ENCODE assay signal across 34 cellular contexts in genomic region chr13:47374741-47375140, GRCh38.
"Had no signal": no experiment of that assay in that cellular context is flagged by ENCODE, and none has a peak within 500 bp of the region (broad histone marks: within the 10 kb centered on the region; RNA-seq: fewer than 3 reads in every experiment).

No MANE protein-coding gene starts in this region.

- H3K4me3 ChIP-seq: MG63 had no signal

- H3K27me3 ChIP-seq: MG63 had no signal

- DNase-seq: Karpas-422, Kasumi-1, MG63, MV-4-11, NCI-H1048, NCI-H1092, NCI-H1092 treated with DMSO at 0.1 percent for 48 hours, NCI-H1105, NCI-H1105 treated with DMSO at 0.1 percent for 48 hours, NCI-H1417, NCI-H1417 treated with DMSO at 0.1 percent for 48 hours, NCI-H1436, NCI-H1436 treated with DMSO at 0.1 percent for 48 hours, NCI-H146, NCI-H1694, NCI-H1694 treated with DMSO at 0.1 percent for 48 hours, NCI-H187, NCI-H187 treated with DMSO at 0.1 percent for 48 hours, NCI-H1930, NCI-H2029, NCI-H2029 treated with DMSO at 0.1 percent for 48 hours, NCI-H2081, NCI-H2081 treated with DMSO at 0.1 percent for 48 hours, NCI-H2107, NCI-H2171, NCI-H2171 treated with DMSO at 0.1 percent for 48 hours, NCI-H2227 treated with DMSO at 0.1 percent for 48 hours, NCI-H226, NCI-H345, NCI-H446, NCI-H446 treated with DMSO at 0.1 percent for 48 hours, NCI-H510A, NCI-H510A treated with DMSO at 0.1 percent for 48 hours had no signal

- H3K9ac ChIP-seq: KMS-11 had no signal

- H3K36me3 ChIP-seq: MG63 had no signal

- H3K4me2 ChIP-seq: KMS-11 had no signal

- H3K27ac ChIP-seq: KMS-11 had no signal
